In genomic region chr2:167820488-167820887, GRCh38 we compare ENCODE assay signal across 8 cellular contexts.
"Had no signal": no experiment of that assay in that cellular context is flagged by ENCODE, and none has a peak within 500 bp of the region (broad histone marks: within the 10 kb centered on the region; RNA-seq: fewer than 3 reads in every experiment).

No MANE protein-coding gene starts in this region.

- H3K4me3 ChIP-seq: GM23338 had no signal

- FAIRE-seq: H1, H54, HTR-8/SVneo had no signal

- DNase-seq: H9, HCEC 1CT, HFFc6, KG1 had no signal

- H2AFZ ChIP-seq: GM23338 had no signal

- H3K4me2 ChIP-seq: GM23338 had no signal
